In genomic region chr16:66196770-66197169, GRCh38 we compare ENCODE assay signal across 39 cellular contexts.
"Had no signal": no experiment of that assay in that cellular context is flagged by ENCODE, and none has a peak within 500 bp of the region (broad histone marks: within the 10 kb centered on the region; RNA-seq: fewer than 3 reads in every experiment).

No MANE protein-coding gene starts in this region.

- DNase-seq: activated B cell treated with CpG ODN at 0.5 μM for 24 hours; activated CD4-positive, alpha-beta memory T cell treated with anti-CD3 and anti-CD28 coated beads for 36 hours; activated CD4-positive, alpha-beta T cell treated with anti-CD3 and anti-CD28 coated beads for 4 hours; activated CD4-positive, alpha-beta T cell treated with anti-CD3 and anti-CD28 coated beads, Interleukin-2, amount 10 ng/mL, durations not matched to agents 24 days and 14 days; activated CD4-positive, alpha-beta T cell treated with anti-CD3 and anti-CD28 coated beads, Interleukin-2, amount 50 U/mL, for 1 hour; activated CD4-positive, alpha-beta T cell treated with anti-CD3 and anti-CD28 coated beads, Interleukin-2, amount 50 U/mL, for 4 hours; activated CD4-positive, CD25-positive, alpha-beta regulatory T cell treated with anti-CD3 and anti-CD28 coated beads, Interleukin-2, amount 50 U/mL, for 72 hours; activated CD8-positive, alpha-beta memory T cell treated with anti-CD3 and anti-CD28 coated beads, Interleukin-2, amount 50 U/mL, for 4 hours; activated CD8-positive, alpha-beta T cell treated with anti-CD3 and anti-CD28 coated beads for 36 hours; activated effector memory CD4-positive, alpha-beta T cell treated with anti-CD3 and anti-CD28 coated beads, Interleukin-2, amount 50 U/mL, for 16 hours; activated gamma-delta T cell treated with Interleukin-2 at 50 U/mL for 16 hours; activated naive CD4-positive, alpha-beta T cell; activated naive CD4-positive, alpha-beta T cell treated with anti-CD3 and anti-CD28 coated beads for 36 hours; activated naive CD4-positive, alpha-beta T cell treated with anti-CD3 and anti-CD28 coated beads, Interleukin-2, amount 50 U/mL, for 16 hours; activated naive CD8-positive, alpha-beta T cell treated with anti-CD3 and anti-CD28 coated beads for 36 hours; activated T-cell treated with anti-CD3 and anti-CD28 coated beads for 4 hours; activated T-cell treated with anti-CD3 and anti-CD28 coated beads, Interleukin-2, amount 50 U/mL, for 1 hour; activated T-cell treated with anti-CD3 and anti-CD28 coated beads, Interleukin-2, amount 50 U/mL, for 4 hours; activated T-cell treated with anti-CD3 and anti-CD28 coated beads, Interleukin-2, amount 50 U/mL, for 72 hours; adrenal gland; amniotic stem cell; aorta; body of pancreas; brain microvascular endothelial cell; caudate nucleus; T-helper 1 cell; T-helper 2 cell; T-helper 9 cell had no signal

- H3K27me3 Mint-ChIP-seq: activated naive CD8-positive, alpha-beta T cell treated with anti-CD3 and anti-CD28 coated beads for 36 hours had no signal

- H3K27ac Mint-ChIP-seq: activated B cell treated with CpG ODN at 0.5 μM for 24 hours; activated CD4-positive, alpha-beta memory T cell treated with anti-CD3 and anti-CD28 coated beads for 36 hours; activated CD4-positive, alpha-beta T cell treated with anti-CD3 and anti-CD28 coated beads, Interleukin-2, amount 10 ng/mL, durations not matched to agents 24 days and 14 days; activated CD8-positive, alpha-beta T cell treated with anti-CD3 and anti-CD28 coated beads for 36 hours; activated naive CD4-positive, alpha-beta T cell treated with anti-CD3 and anti-CD28 coated beads for 36 hours; activated naive CD4-positive, alpha-beta T cell treated with anti-CD3 and anti-CD28 coated beads, Interleukin-2, amount 50 U/mL, for 72 hours; activated naive CD8-positive, alpha-beta T cell treated with anti-CD3 and anti-CD28 coated beads for 36 hours; activated T-cell treated with anti-CD3 and anti-CD28 coated beads, Interleukin-2, amount 50 U/mL, for 72 hours; activated T-helper 1 cell treated with anti-CD3 and anti-CD28 coated beads, Interleukin-12 subunit alpha, Interleukin-12 subunit beta, Interleukin-2, Interleukin-4 antibody, amounts not matched to agents 30 ng/mL and 10 ng/mL and 1 ng/mL, durations not matched to agents 14 hours and 24 hours and 36 hours; activated T-helper 17 cell treated with anti-CD3 and anti-CD28 coated beads, Interleukin-2, amount 50 U/mL, for 72 hours; T-helper 1 cell treated with Interleukin-12 subunit alpha and Interleukin-12 subunit beta and Interleukin-4 antibody, amounts not matched to agents 30 μg/mL and 1 μg/mL, for 36 hours; T-helper 2 cell treated with Interferon-gamma antibody and Interleukin-4, amounts not matched to agents 5 μg/mL and 100 μg/mL, for 36 hours had no signal

- H3K4me1 Mint-ChIP-seq: activated B cell treated with CpG ODN at 0.5 μM for 24 hours; activated CD4-positive, alpha-beta T cell treated with anti-CD3 and anti-CD28 coated beads, Interleukin-2, amount 10 ng/mL, durations not matched to agents 24 days and 14 days; activated naive CD8-positive, alpha-beta T cell treated with anti-CD3 and anti-CD28 coated beads for 36 hours; activated T-helper 17 cell treated with anti-CD3 and anti-CD28 coated beads, Interleukin-2, amount 50 U/mL, for 72 hours; central memory CD8-positive, alpha-beta T cell had no signal

- H3K9me3 ChIP-seq: adrenal gland, body of pancreas, breast epithelium had no signal

- H3K27me3 ChIP-seq: adrenal gland, body of pancreas, brain microvascular endothelial cell, breast epithelium, cardiac muscle cell had no signal

- H3K36me3 ChIP-seq: adrenal gland, brain microvascular endothelial cell, breast epithelium, cardiac muscle cell had no signal

- H3K9me3 Mint-ChIP-seq: activated B cell treated with CpG ODN at 0.5 μM for 24 hours; activated CD4-positive, alpha-beta memory T cell treated with anti-CD3 and anti-CD28 coated beads for 36 hours; activated CD4-positive, alpha-beta T cell treated with anti-CD3 and anti-CD28 coated beads, Interleukin-2, amount 10 ng/mL, durations not matched to agents 24 days and 14 days; activated CD8-positive, alpha-beta T cell treated with anti-CD3 and anti-CD28 coated beads for 36 hours; activated naive CD4-positive, alpha-beta T cell treated with anti-CD3 and anti-CD28 coated beads for 36 hours; activated naive CD4-positive, alpha-beta T cell treated with anti-CD3 and anti-CD28 coated beads, Interleukin-2, amount 50 U/mL, for 72 hours; activated naive CD8-positive, alpha-beta T cell treated with anti-CD3 and anti-CD28 coated beads for 36 hours; activated T-cell treated with anti-CD3 and anti-CD28 coated beads, Interleukin-2, amount 50 U/mL, for 4 hours; activated T-cell treated with anti-CD3 and anti-CD28 coated beads, Interleukin-2, amount 50 U/mL, for 72 hours; activated T-helper 1 cell treated with anti-CD3 and anti-CD28 coated beads, Interleukin-12 subunit alpha, Interleukin-12 subunit beta, Interleukin-2, Interleukin-4 antibody, amounts not matched to agents 30 ng/mL and 10 ng/mL and 1 ng/mL, durations not matched to agents 14 hours and 24 hours and 36 hours; activated T-helper 17 cell treated with anti-CD3 and anti-CD28 coated beads, Interleukin-2, amount 50 U/mL, for 72 hours; central memory CD8-positive, alpha-beta T cell; T-helper 1 cell treated with Interleukin-12 subunit alpha and Interleukin-12 subunit beta and Interleukin-4 antibody, amounts not matched to agents 30 μg/mL and 1 μg/mL, for 36 hours; T-helper 2 cell treated with Interferon-gamma antibody and Interleukin-4, amounts not matched to agents 5 μg/mL and 100 μg/mL, for 36 hours had no signal

- FAIRE-seq: astrocyte, TTC549 had no signal

- H3K4me3 Mint-ChIP-seq: activated B cell treated with CpG ODN at 0.5 μM for 24 hours; activated CD4-positive, alpha-beta memory T cell treated with anti-CD3 and anti-CD28 coated beads for 36 hours; activated CD4-positive, alpha-beta T cell treated with anti-CD3 and anti-CD28 coated beads, Interleukin-2, amount 10 ng/mL, durations not matched to agents 24 days and 14 days; activated CD8-positive, alpha-beta T cell treated with anti-CD3 and anti-CD28 coated beads for 36 hours; activated naive CD4-positive, alpha-beta T cell treated with anti-CD3 and anti-CD28 coated beads for 36 hours; activated naive CD8-positive, alpha-beta T cell treated with anti-CD3 and anti-CD28 coated beads for 36 hours; activated T-cell treated with anti-CD3 and anti-CD28 coated beads, Interleukin-2, amount 50 U/mL, for 4 hours; activated T-cell treated with anti-CD3 and anti-CD28 coated beads, Interleukin-2, amount 50 U/mL, for 72 hours; activated T-helper 1 cell treated with anti-CD3 and anti-CD28 coated beads, Interleukin-12 subunit alpha, Interleukin-12 subunit beta, Interleukin-2, Interleukin-4 antibody, amounts not matched to agents 30 ng/mL and 10 ng/mL and 1 ng/mL, durations not matched to agents 14 hours and 24 hours and 36 hours; activated T-helper 17 cell treated with anti-CD3 and anti-CD28 coated beads, Interleukin-2, amount 50 U/mL, for 72 hours; central memory CD8-positive, alpha-beta T cell; T-helper 1 cell treated with Interleukin-12 subunit alpha and Interleukin-12 subunit beta and Interleukin-4 antibody, amounts not matched to agents 30 μg/mL and 1 μg/mL, for 36 hours; T-helper 2 cell treated with Interferon-gamma antibody and Interleukin-4, amounts not matched to agents 5 μg/mL and 100 μg/mL, for 36 hours had no signal

- H3K27ac ChIP-seq: adrenal gland, body of pancreas, brain microvascular endothelial cell, breast epithelium, cardiac muscle cell, VCaP had no signal

- H3K4me1 ChIP-seq: adrenal gland, body of pancreas had no signal

- ATAC-seq: activated CD8-positive, alpha-beta T cell treated with anti-CD3 and anti-CD28 coated beads for 36 hours; activated naive CD4-positive, alpha-beta T cell treated with anti-CD3 and anti-CD28 coated beads, Interleukin-2, amount 50 U/mL, for 72 hours; activated T-cell treated with anti-CD3 and anti-CD28 coated beads, Interleukin-2, amount 50 U/mL, for 4 hours; activated T-cell treated with anti-CD3 and anti-CD28 coated beads, Interleukin-2, amount 50 U/mL, for 72 hours; activated T-helper 17 cell treated with anti-CD3 and anti-CD28 coated beads, Interleukin-2, amount 50 U/mL, for 72 hours; body of pancreas had no signal

- H3K4me3 ChIP-seq: adrenal gland, body of pancreas, breast epithelium, cardiac muscle cell had no signal

- H3K36me3 Mint-ChIP-seq: activated CD4-positive, alpha-beta memory T cell treated with anti-CD3 and anti-CD28 coated beads for 36 hours; activated naive CD4-positive, alpha-beta T cell treated with anti-CD3 and anti-CD28 coated beads, Interleukin-2, amount 50 U/mL, for 72 hours; activated naive CD8-positive, alpha-beta T cell treated with anti-CD3 and anti-CD28 coated beads for 36 hours had no signal
